ENCODE assay signal across 15 cellular contexts in genomic region chr19:51295382-51296126, GRCh38. TPM values are rescaled to one million over a fixed set of nuclear protein-coding genes. Genes with fewer than 3 reads are reported as not detected.
DNase-seq lines count a peak whose midpoint lies in the region; ATAC-seq and TF ChIP-seq lines count a peak whose summit lies in the region.
"Had no signal": no experiment of that assay in that cellular context is flagged by ENCODE, and none has a peak within 500 bp of the region (broad histone marks: within the 10 kb centered on the region; RNA-seq: fewer than 3 reads in every experiment).

No MANE protein-coding gene starts in this region.

- no peak overlapping the region for H3K4me2 ChIP-seq in osteoblast (ENCODE audit: insufficient read depth, low read length)
- H3K4me2 ChIP-seq: A549 had no signal

- no peaks in the 10 kb centered on the region for H4K20me1 ChIP-seq in osteoblast (ENCODE audit: insufficient read depth, low read length)

- peaks cover 36 to 44% of the 10 kb centered on the region in 2 donors for H3K27me3 Mint-ChIP-seq in stimulated activated naive B cell treated with anti-CD40 and anti-IgM and Interleukin-4, amounts not matched to agents 10 μg/mL and 1 μg/mL and 100 μg/mL, for 72 hours

- no peaks in the 10 kb centered on the region for H3K79me2 ChIP-seq in osteoblast (ENCODE audit: insufficient read depth, low read length)

- H3K27me3 ChIP-seq in HUES64 (ENCODE audit: insufficient read depth, low read length): no peaks in the 10 kb centered on the region
- H3K27me3 ChIP-seq in osteoblast (ENCODE audit: insufficient read depth, low read length): peaks cover 5% of the 10 kb centered on the region

- H3K9me3 Mint-ChIP-seq in stimulated activated naive B cell treated with anti-CD40 and anti-IgM and Interleukin-4, amounts not matched to agents 10 μg/mL and 1 μg/mL and 100 μg/mL, for 72 hours: no peaks in the 10 kb centered on the region

- H3K27ac ChIP-seq in HUES64 (ENCODE audit: low read depth, low read length) (peak overlapping the region; percentile 17; the same call in 1 of the 2 replicates), osteoblast (ENCODE audit: low read depth, low read length) (no peak overlapping the region)
- H3K27ac ChIP-seq: A549, SK-N-MC had no signal

- TF ChIP-seq CTCF in osteoblast (IDR thresholded peaks at IDR 0.05; ENCODE audit: extremely low read depth, low read depth, low read length): no peak

- no peaks in the 10 kb centered on the region for H3K9me3 ChIP-seq in HUES64 (ENCODE audit: insufficient read depth, low read depth, low read length)
- H3K9me3 ChIP-seq in osteoblast (ENCODE audit: low read depth, low read length): no peaks in the 10 kb centered on the region

- no peak for ATAC-seq in HG03432 (IDR thresholded peaks at IDR 0.05; ENCODE audit: unreplicated experiment)
- no peak for ATAC-seq in stimulated activated naive B cell treated with anti-CD40 and anti-IgM and Interleukin-4, amounts not matched to agents 10 μg/mL and 1 μg/mL and 100 μg/mL, for 72 hours (replicated peaks)

- no peak overlapping the region for H3K4me3 Mint-ChIP-seq in stimulated activated naive B cell treated with anti-CD40 and anti-IgM and Interleukin-4, amounts not matched to agents 10 μg/mL and 1 μg/mL and 100 μg/mL, for 72 hours

- H3K4me1 ChIP-seq in HUES64 (ENCODE audit: insufficient read depth, low read length) (peaks cover 40% of the 10 kb centered on the region), osteoblast (ENCODE audit: insufficient read depth, low read length) (no peaks in the 10 kb centered on the region)
- H3K4me1 ChIP-seq: A549 had no signal

- H3K9ac ChIP-seq in HUES64 (ENCODE audit: low read depth, low read length): no peak overlapping the region

- H2AFZ ChIP-seq in osteoblast (ENCODE audit: low read length): no peak overlapping the region

- no peaks in the 10 kb centered on the region for H3K4me1 Mint-ChIP-seq in stimulated activated naive B cell treated with anti-CD40 and anti-IgM and Interleukin-4, amounts not matched to agents 10 μg/mL and 1 μg/mL and 100 μg/mL, for 72 hours

- H3K36me3 ChIP-seq in HUES64 (ENCODE audit: insufficient read depth, low read length) (no peaks in the 10 kb centered on the region), osteoblast (ENCODE audit: insufficient read depth, low read length) (no peaks in the 10 kb centered on the region)

- no peak overlapping the region for H3K4me3 ChIP-seq in HUES64 (ENCODE audit: low read length)
- no peak overlapping the region for H3K4me3 ChIP-seq in osteoblast (ENCODE audit: insufficient read depth, low read length)
- H3K4me3 ChIP-seq: A549, SK-N-MC had no signal

- no peak overlapping the region for H3K27ac Mint-ChIP-seq in stimulated activated naive B cell treated with anti-CD40 and anti-IgM and Interleukin-4, amounts not matched to agents 10 μg/mL and 1 μg/mL and 100 μg/mL, for 72 hours

- peak; percentile 31 for DNase-seq in DMS79 (lab: John Stamatoyannopoulos, UW)
- peak; percentile 55 for DNase-seq in iPS-NIHi7 (ENCODE audit: extremely low spot score)
- DNase-seq in osteoblast (ENCODE audit: insufficient read length, low spot score, missing footprints): peak; percentile 63
- DNase-seq in stimulated activated naive B cell treated with anti-CD40 and anti-IgM and Interleukin-4, amounts not matched to agents 10 μg/mL and 1 μg/mL and 100 μg/mL, for 72 hours: no peak
- DNase-seq in stimulated activated naive CD4-positive, alpha-beta T cell (lab: John Stamatoyannopoulos, UW): no peak
- DNase-seq: Calu3, GF-D8, NCI-H1436, NCI-H2081, NCI-H345, NCI-H526 treated with DMSO at 0.1 percent for 48 hours had no signal

- WGBS in HUES64: 30% methylated on average over 15 of the region's 15 CpGs

- no peaks in the 10 kb centered on the region for H3K36me3 Mint-ChIP-seq in stimulated activated naive B cell treated with anti-CD40 and anti-IgM and Interleukin-4, amounts not matched to agents 10 μg/mL and 1 μg/mL and 100 μg/mL, for 72 hours

RNA-seq across cellular contexts. Expression of gene IGLON5, which starts 15.9 kb away (rescaled TPM):
- 33.4 TPM for polyA plus RNA-seq in HUES64 (2013, experiment 1 of 2)
- polyA plus RNA-seq in HUES64 (2013, experiment 2 of 2): 49.2 TPM
- not detected in 2 replicates for total RNA-seq in osteoblast
- total RNA-seq: Calu3 had no signal

RNA-seq across cellular contexts. Expression of gene SIGLECL1, which starts 44.7 kb away (rescaled TPM):
- polyA plus RNA-seq in HUES64 (2013, experiment 1 of 2): not detected
- polyA plus RNA-seq in HUES64 (2013, experiment 2 of 2): not detected
- not detected in 2 replicates for total RNA-seq in osteoblast
- total RNA-seq: Calu3 had no signal
- polyA plus RNA-seq: A549 had no signal

RNA-seq across cellular contexts. Expression of gene VSIG10L, which starts 46.4 kb away (rescaled TPM):
- polyA plus RNA-seq in HUES64 (2013, experiment 1 of 2): 5.7 TPM
- 7.2 TPM for polyA plus RNA-seq in HUES64 (2013, experiment 2 of 2)
- total RNA-seq in osteoblast: 0.72 and 0.88 TPM in 2 replicates

Comparison
In these comparisons a context has a peak if more than half of its experiments do, and no peak if none do; other contexts are left out.
1. DNase-seq: peak in DMS79 (single experiment), iPS-NIHi7 (single experiment) and osteoblast (single experiment); none in stimulated activated naive B cell treated with anti-CD40 and anti-IgM and Interleukin-4, amounts not matched to agents 10 μg/mL and 1 μg/mL and 100 μg/mL, for 72 hours (single experiment) and stimulated activated naive CD4-positive, alpha-beta T cell (0 of 6).